In the genomic region with DNA sequence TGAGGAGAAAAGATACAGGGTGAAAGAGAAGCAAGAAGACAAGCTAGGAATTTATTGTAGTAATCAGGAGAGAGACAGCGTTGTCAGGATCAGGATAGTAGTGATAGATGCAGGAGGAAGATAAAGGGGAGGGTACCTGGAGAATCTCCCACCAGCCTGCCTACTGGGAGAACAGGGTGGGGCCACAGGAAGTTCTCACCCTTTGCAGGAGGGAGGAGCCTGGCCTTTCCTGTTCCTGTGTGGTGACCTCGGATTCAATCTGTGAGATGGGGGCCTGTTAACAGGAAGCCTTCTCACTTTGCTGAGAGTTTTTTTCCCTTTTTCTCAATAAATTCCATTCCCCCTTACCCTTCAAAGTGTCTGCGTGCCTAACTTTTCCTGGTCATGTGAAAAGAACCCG, we compare ENCODE assay signal across 16 cellular contexts. TPM values are rescaled to one million over a fixed set of nuclear protein-coding genes. Genes with fewer than 3 reads are reported as not detected.
DNase-seq lines count a peak whose midpoint lies in the region; ATAC-seq and TF ChIP-seq lines count a peak whose summit lies in the region.
"Had no signal": no experiment of that assay in that cellular context is flagged by ENCODE, and none has a peak within 500 bp of the region (broad histone marks: within the 10 kb centered on the region; RNA-seq: fewer than 3 reads in every experiment).

No MANE protein-coding gene starts in this region.

- peaks cover 88% of the 10 kb centered on the region for H3K36me3 Mint-ChIP-seq in activated T-cell treated with anti-CD3 and anti-CD28 coated beads, Interleukin-2, amount 50 U/mL, for 24 hours (ENCODE audit: low read depth)
- H3K36me3 Mint-ChIP-seq in activated T-cell treated with anti-CD3 and anti-CD28 coated beads, Interleukin-2, amount 50 U/mL, for 4 hours (ENCODE audit: insufficient read depth): peaks cover 50% of the 10 kb centered on the region
- peaks cover 71% of the 10 kb centered on the region for H3K36me3 Mint-ChIP-seq in activated naive CD8-positive, alpha-beta T cell treated with anti-CD3 and anti-CD28 coated beads, Interleukin-2, amount 50 U/mL, for 24 hours (ENCODE audit: low read depth)

- no peak for TF ChIP-seq POLR2A in uterus (IDR thresholded peaks at IDR 0.05)

- H3K9me3 ChIP-seq in neutrophil (no peaks in the 10 kb centered on the region), uterus (no peaks in the 10 kb centered on the region)

- TF ChIP-seq CTCF in neutrophil (IDR thresholded peaks at IDR 0.05) (no peak), uterus (IDR thresholded peaks at IDR 0.05) (no peak)

- no peak for ATAC-seq in activated T-cell treated with anti-CD3 and anti-CD28 coated beads, Interleukin-2, amount 50 U/mL, for 4 hours
- ATAC-seq in activated naive CD8-positive, alpha-beta T cell treated with anti-CD3 and anti-CD28 coated beads, Interleukin-2, amount 50 U/mL, for 24 hours: no peak
- ATAC-seq in HG03108 (IDR thresholded peaks at IDR 0.05; ENCODE audit: unreplicated experiment) (no peak), HG03469 (IDR thresholded peaks at IDR 0.05; ENCODE audit: unreplicated experiment) (no peak)

- peaks cover 15% of the 10 kb centered on the region for H3K4me1 Mint-ChIP-seq in activated T-cell treated with anti-CD3 and anti-CD28 coated beads, Interleukin-2, amount 50 U/mL, for 24 hours (ENCODE audit: low read depth)
- peaks cover 16% of the 10 kb centered on the region for H3K4me1 Mint-ChIP-seq in activated T-cell treated with anti-CD3 and anti-CD28 coated beads, Interleukin-2, amount 50 U/mL, for 4 hours (ENCODE audit: low read depth)
- peaks cover 9% of the 10 kb centered on the region for H3K4me1 Mint-ChIP-seq in activated naive CD8-positive, alpha-beta T cell treated with anti-CD3 and anti-CD28 coated beads, Interleukin-2, amount 50 U/mL, for 24 hours

- DNase-seq in activated T-cell treated with anti-CD3 and anti-CD28 coated beads, Interleukin-2, amount 50 U/mL, for 24 hours: no peak
- DNase-seq in activated T-cell treated with anti-CD3 and anti-CD28 coated beads, Interleukin-2, amount 50 U/mL, for 4 hours: no peak
- DNase-seq in NCI-H226 (peak; percentile 10), uterus (no peak)
- DNase-seq in activated naive CD8-positive, alpha-beta T cell treated with anti-CD3 and anti-CD28 coated beads, Interleukin-2, amount 50 U/mL, for 24 hours: no peak
- DNase-seq: ACHN; activated CD4-positive, CD25-positive, alpha-beta regulatory T cell treated with anti-CD3 and anti-CD28 coated beads, Interleukin-2, amount 50 U/mL, for 72 hours; activated effector memory CD4-positive, alpha-beta T cell treated with Interleukin-2 at 50 U/mL for 16 hours; effector memory CD4-positive, alpha-beta T cell; foreskin fibroblast; IMR-90; NCI-H1417; NCI-H2227 treated with DMSO at 0.1 percent for 48 hours had no signal

- no peaks in the 10 kb centered on the region for H3K9me3 Mint-ChIP-seq in activated T-cell treated with anti-CD3 and anti-CD28 coated beads, Interleukin-2, amount 50 U/mL, for 24 hours
- no peaks in the 10 kb centered on the region for H3K9me3 Mint-ChIP-seq in activated T-cell treated with anti-CD3 and anti-CD28 coated beads, Interleukin-2, amount 50 U/mL, for 4 hours
- no peaks in the 10 kb centered on the region for H3K9me3 Mint-ChIP-seq in activated naive CD8-positive, alpha-beta T cell treated with anti-CD3 and anti-CD28 coated beads, Interleukin-2, amount 50 U/mL, for 24 hours

- no peak overlapping the region for H3K4me3 Mint-ChIP-seq in activated T-cell treated with anti-CD3 and anti-CD28 coated beads, Interleukin-2, amount 50 U/mL, for 24 hours
- no peak overlapping the region for H3K4me3 Mint-ChIP-seq in activated T-cell treated with anti-CD3 and anti-CD28 coated beads, Interleukin-2, amount 50 U/mL, for 4 hours
- no peak overlapping the region for H3K4me3 Mint-ChIP-seq in activated naive CD8-positive, alpha-beta T cell treated with anti-CD3 and anti-CD28 coated beads, Interleukin-2, amount 50 U/mL, for 24 hours

- intact Hi-C loops in uterus (cut with DNase I; ENCODE audit: low total_unique reads): no loop called here

- H3K36me3 ChIP-seq in neutrophil (peaks cover 34% of the 10 kb centered on the region), uterus (no peaks in the 10 kb centered on the region)

- H3K4me3 ChIP-seq in neutrophil (ENCODE audit: low read depth in 1 of 2, low read length in 1 of 2): peak overlapping the region; percentile 29 to 41
- no peak overlapping the region for H3K4me3 ChIP-seq in uterus

- H3K27ac ChIP-seq in neutrophil (peak overlapping the region; percentile 42), uterus (no peak overlapping the region)

- peaks cover 3 to 8% of the 10 kb centered on the region in 2 experiments for H3K4me1 ChIP-seq in neutrophil (ENCODE audit: control insufficient read depth in 1 of 2, insufficient read depth in 1 of 2, low read depth in 1 of 2, low read length in 1 of 2)
- no peaks in the 10 kb centered on the region for H3K4me1 ChIP-seq in uterus

- H3K27ac Mint-ChIP-seq in activated T-cell treated with anti-CD3 and anti-CD28 coated beads, Interleukin-2, amount 50 U/mL, for 24 hours: peak overlapping the region; percentile 45
- peak overlapping the region; percentile 76 for H3K27ac Mint-ChIP-seq in activated naive CD8-positive, alpha-beta T cell treated with anti-CD3 and anti-CD28 coated beads, Interleukin-2, amount 50 U/mL, for 24 hours

- H3K27me3 Mint-ChIP-seq in activated T-cell treated with anti-CD3 and anti-CD28 coated beads, Interleukin-2, amount 50 U/mL, for 24 hours: no peaks in the 10 kb centered on the region
- no peaks in the 10 kb centered on the region for H3K27me3 Mint-ChIP-seq in activated T-cell treated with anti-CD3 and anti-CD28 coated beads, Interleukin-2, amount 50 U/mL, for 4 hours (ENCODE audit: low read depth)
- H3K27me3 Mint-ChIP-seq in activated naive CD8-positive, alpha-beta T cell treated with anti-CD3 and anti-CD28 coated beads, Interleukin-2, amount 50 U/mL, for 24 hours: no peaks in the 10 kb centered on the region

- H3K27me3 ChIP-seq in neutrophil: no peaks in the 10 kb centered on the region
- no peaks in the 10 kb centered on the region for H3K27me3 ChIP-seq in uterus

RNA-seq across cellular contexts. Expression of a gene that starts 37.6 kb away (rescaled TPM):
- total RNA-seq in activated T-cell treated with anti-CD3 and anti-CD28 coated beads, Interleukin-2, amount 50 U/mL, for 4 hours: 100 to 1,000 TPM; 109 to 122 (median 118) TPM
- 10 to 100 TPM; 10.5 to 71.7 (median 51.3) TPM for total RNA-seq in uterus

RNA-seq across cellular contexts. Expression of a gene that starts 53.9 kb away (rescaled TPM):
- 10 to 100 TPM; 14.8 to 19.7 (median 14.9) TPM for total RNA-seq in activated T-cell treated with anti-CD3 and anti-CD28 coated beads, Interleukin-2, amount 50 U/mL, for 4 hours
- total RNA-seq in uterus: 10 to 100 TPM; 33.3 to 44.6 (median 37.0) TPM

Comparison
In these comparisons a context has a peak if more than half of its experiments do, and no peak if none do; other contexts are left out.
1. H3K4me3 ChIP-seq: peak in neutrophil (2 of 2); none in uterus (0 of 2).